17 cellular contexts compared by ENCODE assay signal in the genomic region with DNA sequence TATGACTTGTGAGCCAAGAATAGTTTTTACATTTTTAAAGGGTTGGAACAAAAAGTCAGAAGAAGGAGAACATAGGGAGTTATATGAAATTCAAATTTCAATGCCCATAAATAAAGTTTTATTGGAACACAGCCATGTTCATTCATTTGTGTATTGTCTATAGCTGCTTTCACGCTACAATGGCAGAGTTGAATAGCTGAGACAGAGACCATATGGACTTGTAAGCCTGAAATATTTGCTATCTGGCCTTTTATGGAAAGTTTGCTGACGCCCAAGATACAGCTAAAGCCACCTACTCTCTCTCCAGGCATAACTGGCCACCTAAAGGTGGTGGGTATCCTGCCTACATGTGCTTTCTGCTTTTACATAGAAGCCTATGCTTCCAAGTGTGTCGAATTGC. TPM values are rescaled to one million over a fixed set of nuclear protein-coding genes. Genes with fewer than 3 reads are reported as not detected.
A peak's percentile ranks its signal among the peaks of the same experiment; 100 is the strongest.
DNase-seq lines count a peak whose midpoint lies in the region; ATAC-seq, FAIRE-seq and TF ChIP-seq lines count a peak whose summit lies in the region.
"Had no signal": no experiment of that assay in that cellular context is flagged by ENCODE, and none has a peak within 500 bp of the region (broad histone marks: within the 10 kb centered on the region; RNA-seq: fewer than 3 reads in every experiment).

No MANE protein-coding gene starts in this region.

- TF ChIP-seq POLR2A in GM12891 (IDR thresholded peaks at IDR 0.05; ENCODE audit: low read depth, low read length): no peak

- intact Hi-C loops in right cardiac atrium (cut with DNase I): no loop called here
- intact Hi-C loops in MCF 10A (cut with micrococcal nuclease): no loop called here

- H3K36me3 Mint-ChIP-seq in MCF 10A (ENCODE audit: insufficient read depth, unreplicated experiment) (no peaks in the 10 kb centered on the region), glutamatergic neuron (ENCODE audit: unreplicated experiment) (no peaks in the 10 kb centered on the region)

- H3K27me3 ChIP-seq in right cardiac atrium (ENCODE audit: control insufficient read depth, insufficient read depth): no peaks in the 10 kb centered on the region

- H3K4me1 Mint-ChIP-seq in MCF 10A (ENCODE audit: insufficient read depth, unreplicated experiment) (no peaks in the 10 kb centered on the region), glutamatergic neuron (ENCODE audit: low read depth, unreplicated experiment) (no peaks in the 10 kb centered on the region)

- H3K27ac Mint-ChIP-seq in MCF 10A (ENCODE audit: low read depth, unreplicated experiment): no peak overlapping the region
- H3K27ac Mint-ChIP-seq in glutamatergic neuron (ENCODE audit: unreplicated experiment): no peak overlapping the region

- H3K27me3 Mint-ChIP-seq in MCF 10A (ENCODE audit: insufficient read depth, unreplicated experiment) (peaks cover 65% of the 10 kb centered on the region), glutamatergic neuron (ENCODE audit: unreplicated experiment) (peaks cover 2% of the 10 kb centered on the region)

- FAIRE-seq in GM12891 (lab: Jason Lieb, UNC): no peak
- FAIRE-seq: HepG2 had no signal

- DNase-seq in NCI-H2171 treated with DMSO at 0.1 percent for 48 hours (lab: John Stamatoyannopoulos, UW): peak; percentile 40
- DNase-seq in NCI-H2171 (lab: John Stamatoyannopoulos, UW): no peak
- peak; percentile 17 for DNase-seq in NCI-H1694 (lab: John Stamatoyannopoulos, UW)
- no peak for DNase-seq in right cardiac atrium
- peak; percentile 1 for DNase-seq in retina
- DNase-seq in MCF 10A (ENCODE audit: unreplicated experiment): no peak
- no peak for DNase-seq in GM12891 (ENCODE audit: insufficient read length, low spot score)
- DNase-seq in glutamatergic neuron: no peak
- DNase-seq: 8988T; C1 segment of cervical spinal cord; H9; NCI-H2029 treated with DMSO at 0.1 percent for 48 hours; NCI-H526 treated with DMSO at 0.1 percent for 48 hours; NK-92 treated with Interleukin-12 subunit alpha and Interleukin-12 subunit beta, amount 100 ng/mL, for 24 hours; OCI-M1; RPMI8226 had no signal

- TF ChIP-seq CTCF in MCF 10A (IDR thresholded peaks at IDR 0.05; ENCODE audit: unreplicated experiment) (no peak), glutamatergic neuron (IDR thresholded peaks at IDR 0.05; ENCODE audit: partially characterized antibody, unreplicated experiment) (no peak)

- CTCF ChIA-PET in MCF 10A (lab: Yijun Ruan, JAX): no interaction called here

- H3K27ac ChIP-seq in right cardiac atrium (ENCODE audit: low read length): peak overlapping the region; percentile 70

- POLR2A ChIA-PET in MCF 10A (lab: Yijun Ruan, JAX): no interaction called here

- H3K4me3 Mint-ChIP-seq in MCF 10A (ENCODE audit: unreplicated experiment): no peak overlapping the region
- H3K4me3 Mint-ChIP-seq in glutamatergic neuron (ENCODE audit: unreplicated experiment): no peak overlapping the region
- H3K4me3 Mint-ChIP-seq: H9 had no signal

- WGBS in right cardiac atrium: 59% methylated on average over 3 of the region's 3 CpGs

- H3K4me3 ChIP-seq in right cardiac atrium (ENCODE audit: low read length): no peak overlapping the region

- BruUV-seq in MCF 10A (replicated peaks; lab: Mats Ljungman, UMichigan): no TSS peak

- H3K9me3 Mint-ChIP-seq in MCF 10A (ENCODE audit: unreplicated experiment) (no peaks in the 10 kb centered on the region), glutamatergic neuron (ENCODE audit: unreplicated experiment) (peaks cover 1% of the 10 kb centered on the region)
- H3K9me3 Mint-ChIP-seq: H9 had no signal

- no peak for ATAC-seq in right cardiac atrium
- ATAC-seq: HepG2 had no signal

- H3K9me3 ChIP-seq in right cardiac atrium (ENCODE audit: control insufficient read depth, low read length): no peaks in the 10 kb centered on the region

- H3K4me1 ChIP-seq in right cardiac atrium (ENCODE audit: control insufficient read depth, insufficient read depth, low read length): peaks cover 11% of the 10 kb centered on the region

TF ChIP-seq in GM12891, 5 proteins besides CTCF, POLR2A, EP300 and RAD21:
- TF ChIP-seq POLR2AphosphoS5 (IDR thresholded peaks at IDR 0.05; ENCODE audit: low read depth, low read length): no peak
- no peak for TF ChIP-seq TAF1 (IDR thresholded peaks at IDR 0.05; ENCODE audit: low read depth, low read length)
- no peak for TF ChIP-seq PAX5 (IDR thresholded peaks at IDR 0.05; ENCODE audit: insufficient read depth, low read length, severe bottlenecking)
- no peak for TF ChIP-seq POU2F2 (IDR thresholded peaks at IDR 0.05; ENCODE audit: low read depth, low read length)
- no peak for TF ChIP-seq SPI1 (IDR thresholded peaks at IDR 0.05; ENCODE audit: low read depth, low read length)

RNA-seq across cellular contexts. Expression of a gene that starts 10.9 kb away (rescaled TPM):
- total RNA-seq in right cardiac atrium (10 to 100 TPM; 41.7 to 55.0 (median 42.7) TPM), MCF 10A (2022) (15.5 and 17.0 TPM in 2 replicates), glutamatergic neuron (ENCODE audit: unreplicated experiment) (32.9 TPM)
- 25.5 TPM for polyA plus RNA-seq in right cardiac atrium
- polyA plus RNA-seq in GM12891 (2012; ENCODE audit: low read depth, missing spikeins): 0.33 TPM

Comparison
In these comparisons a context has a peak if more than half of its experiments do, and no peak if none do; other contexts are left out.
1. DNase-seq: peak in NCI-H2171 treated with DMSO at 0.1 percent for 48 hours (single experiment), NCI-H1694 (single experiment) and retina (single experiment); none in NCI-H2171 (single experiment), right cardiac atrium (0 of 3), MCF 10A (single experiment), GM12891 (single experiment) and glutamatergic neuron (single experiment).